ENCODE assay signal across 8 cellular contexts in the genomic region with DNA sequence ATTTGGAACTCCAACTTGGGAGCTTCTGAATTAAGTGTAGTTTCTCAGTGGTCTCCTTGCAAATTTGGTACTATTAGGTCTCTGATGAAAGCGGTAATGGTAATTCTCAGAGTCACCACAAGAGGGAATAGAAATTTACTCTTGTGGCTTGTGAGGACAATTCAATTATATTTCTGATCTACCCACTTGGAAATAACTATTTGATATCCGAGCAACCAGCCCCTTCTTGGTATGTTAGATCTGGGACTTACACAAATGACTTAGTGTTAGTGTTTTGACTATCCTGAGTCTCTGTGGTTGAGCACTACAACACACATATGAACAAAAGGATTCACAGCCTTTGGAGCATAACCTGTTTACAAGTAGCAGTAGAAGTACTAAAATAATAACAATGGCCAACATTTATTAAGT.
DNase-seq lines count a peak whose midpoint lies in the region; ATAC-seq and TF ChIP-seq lines count a peak whose summit lies in the region.

No MANE protein-coding gene starts in this region.

- H3K27ac ChIP-seq in SU-DHL-6 (ENCODE audit: low read depth, low read length) = no peak overlapping the region

- H3K4me3 ChIP-seq in SU-DHL-6 (ENCODE audit: insufficient read depth, low read length, poor library complexity, severe bottlenecking) (no peak overlapping the region), fibroblast of villous mesenchyme (ENCODE audit: low read depth, low read length) (no peak overlapping the region)

- H3K9me3 Mint-ChIP-seq in activated CD4-positive, alpha-beta T cell treated with anti-CD3 and anti-CD28 coated beads for 36 hours (ENCODE audit: low read depth) = no peaks in the 10 kb centered on the region

- H3K36me3 ChIP-seq in SU-DHL-6 (ENCODE audit: low read length) = no peaks in the 10 kb centered on the region

- H4K20me1 ChIP-seq in SU-DHL-6 (ENCODE audit: low read depth, low read length) = no peaks in the 10 kb centered on the region

- ATAC-seq in activated CD4-positive, alpha-beta T cell treated with anti-CD3 and anti-CD28 coated beads for 36 hours = peak; percentile 83
- ATAC-seq in HG03175 (IDR thresholded peaks at IDR 0.05; ENCODE audit: unreplicated experiment) = no peak

- no peak overlapping the region for H3K4me2 ChIP-seq in SU-DHL-6 (ENCODE audit: low read depth, low read length, poor library complexity, severe bottlenecking)

- H3K27me3 Mint-ChIP-seq in activated CD4-positive, alpha-beta T cell treated with anti-CD3 and anti-CD28 coated beads for 36 hours = no peaks in the 10 kb centered on the region

- TF ChIP-seq CTCF in SU-DHL-6 (IDR thresholded peaks at IDR 0.05; ENCODE audit: insufficient read depth, low read length, poor library complexity, severe bottlenecking) (peak; percentile 14), fibroblast of villous mesenchyme (IDR thresholded peaks at IDR 0.05; ENCODE audit: insufficient read depth, low read depth, low read length) (peak; percentile 68)

- H3K9ac ChIP-seq in SU-DHL-6 (ENCODE audit: low read length) = no peak overlapping the region

- no peak for DNase-seq in activated CD4-positive, alpha-beta T cell treated with anti-CD3 and anti-CD28 coated beads for 36 hours
- DNase-seq in activated CD4-positive, alpha-beta T cell treated with anti-CD3 and anti-CD28 coated beads for 48 hours = no peak
- DNase-seq in NAMALWA (ENCODE audit: low spot score) = peak; percentile 88
- peak; percentile 63 for DNase-seq in fibroblast of villous mesenchyme (ENCODE audit: low read depth)
- peak; percentile 10 for DNase-seq in pulmonary artery endothelial cell (ENCODE audit: low read depth, low spot score)
- DNase-seq in activated CD8-positive, alpha-beta memory T cell treated with anti-CD3 and anti-CD28 coated beads for 24 hours = no peak

- intact Hi-C loops in activated CD4-positive, alpha-beta T cell treated with anti-CD3 and anti-CD28 coated beads for 36 hours (cut with DNase I, micrococcal nuclease) = loop anchor here (1.0 to 2.0 kb wide), 2 partner anchors 17 to 192 kb away; no protein-coding TSS in a partner anchor

- no peak overlapping the region for H3K4me3 Mint-ChIP-seq in activated CD4-positive, alpha-beta T cell treated with anti-CD3 and anti-CD28 coated beads for 36 hours

- POLR2A ChIA-PET in activated CD4-positive, alpha-beta T cell treated with anti-CD3 and anti-CD28 coated beads for 36 hours (lab: Charles Lee) = no interaction called here

- H3K36me3 Mint-ChIP-seq in activated CD4-positive, alpha-beta T cell treated with anti-CD3 and anti-CD28 coated beads for 36 hours (ENCODE audit: low read depth) = no peaks in the 10 kb centered on the region

- H3F3A ChIP-seq in SU-DHL-6 (ENCODE audit: insufficient read depth) = no peaks in the 10 kb centered on the region

- CTCF ChIA-PET in activated CD4-positive, alpha-beta T cell treated with anti-CD3 and anti-CD28 coated beads for 36 hours (lab: Charles Lee) = interaction anchor here (0.6 to 10.9 kb wide), 9 partner anchors 9 to 281 kb away, joined by 3 to 180 read pairs (median 4); a partner anchor contains a TSS

- H3K9me3 ChIP-seq in SU-DHL-6 (ENCODE audit: insufficient read depth, low read length) = no peaks in the 10 kb centered on the region

- H3K79me2 ChIP-seq in SU-DHL-6 (ENCODE audit: insufficient read depth, low read length) = no peaks in the 10 kb centered on the region

- no peak overlapping the region for H2AFZ ChIP-seq in SU-DHL-6 (ENCODE audit: low read depth, low read length, severe bottlenecking)

- H3K27ac Mint-ChIP-seq in activated CD4-positive, alpha-beta T cell treated with anti-CD3 and anti-CD28 coated beads for 36 hours = no peak overlapping the region

- no peaks in the 10 kb centered on the region for H3K9me2 ChIP-seq in SU-DHL-6 (replicated peaks; ENCODE audit: insufficient read depth, low read length)

- peaks cover 4% of the 10 kb centered on the region for H3K4me1 Mint-ChIP-seq in activated CD4-positive, alpha-beta T cell treated with anti-CD3 and anti-CD28 coated beads for 36 hours

- H3K27me3 ChIP-seq in SU-DHL-6 (ENCODE audit: low read length) = no peaks in the 10 kb centered on the region

Comparison
In these comparisons a context has a peak if more than half of its experiments do, and no peak if none do; other contexts are left out.
1. DNase-seq: peak in NAMALWA (single experiment), fibroblast of villous mesenchyme (single experiment) and pulmonary artery endothelial cell (single experiment); none in activated CD4-positive, alpha-beta T cell treated with anti-CD3 and anti-CD28 coated beads for 36 hours (single experiment), activated CD4-positive, alpha-beta T cell treated with anti-CD3 and anti-CD28 coated beads for 48 hours (single experiment) and activated CD8-positive, alpha-beta memory T cell treated with anti-CD3 and anti-CD28 coated beads for 24 hours (single experiment).